In genomic region chr17:30188211-30188939, GRCh38 we compare ENCODE assay signal across 20 cellular contexts. TPM values are rescaled to one million over a fixed set of nuclear protein-coding genes. Genes with fewer than 3 reads are reported as not detected.
DNase-seq lines count a peak whose midpoint lies in the region; ATAC-seq, FAIRE-seq and TF ChIP-seq lines count a peak whose summit lies in the region.
"Had no signal": no experiment of that assay in that cellular context is flagged by ENCODE, and none has a peak within 500 bp of the region (broad histone marks: within the 10 kb centered on the region; RNA-seq: fewer than 3 reads in every experiment).

No MANE protein-coding gene starts in this region.

- no peak for TF ChIP-seq POLR2A in HepG2 (IDR thresholded peaks at IDR 0.05; ENCODE audit: insufficient read depth in 1 of 2, low read depth in 2 of 2, low read length in 2 of 2)
- TF ChIP-seq POLR2A in right lobe of liver (IDR thresholded peaks at IDR 0.05), result no peak

- H4K20me1 ChIP-seq in HepG2 (ENCODE audit: insufficient read depth, low read length), result no peaks in the 10 kb centered on the region

- WGBS in HepG2 (ENCODE audit: low lambda C conversion rate), result 92% methylated on average over 5 of the region's 5 CpGs
- 96% methylated on average over 3 of the region's 5 CpGs for WGBS in right lobe of liver (ENCODE audit: insufficient coverage, low coverage, low lambda C conversion rate, missing lambda C conversion rate)

- no peaks in the 10 kb centered on the region for H3K9me3 ChIP-seq in HepG2 (ENCODE audit: low read length)
- no peaks in the 10 kb centered on the region for H3K9me3 ChIP-seq in right lobe of liver
- no peaks in the 10 kb centered on the region for H3K9me3 ChIP-seq in RWPE2 (ENCODE audit: severe bottlenecking)
- H3K9me3 ChIP-seq: Peyer's patch had no signal

- BruUV-seq in HepG2 (replicated peaks; lab: Mats Ljungman, UMichigan), result no TSS peak

- no peak for TF ChIP-seq RAD21 in HepG2 (CRISPR knock-in tag; IDR thresholded peaks at IDR 0.05)

- no peak for TF ChIP-seq EP300 in HepG2 (IDR thresholded peaks at IDR 0.05; ENCODE audit: low read depth in 2 of 2, low read length in 2 of 2)
- no peak for TF ChIP-seq EP300 in HepG2 (CRISPR knock-in tag; IDR thresholded peaks at IDR 0.05; ENCODE audit: borderline replicate concordance)

- peaks cover 0 to 17% of the 10 kb centered on the region in 2 experiments; a peak in 4 of 5 replicates for H3K36me3 ChIP-seq in HepG2 (replicated peaks in 1 of 2; ENCODE audit: control insufficient read depth in 1 of 2, insufficient read depth in 2 of 2, low read length in 2 of 2)
- peaks cover 0 to 22% (median 14%) of the 10 kb centered on the region in 4 donors for H3K36me3 ChIP-seq in right lobe of liver
- peaks cover 37% of the 10 kb centered on the region for H3K36me3 ChIP-seq in RWPE2 (ENCODE audit: low read depth)

- no peak overlapping the region for H3K27ac ChIP-seq in HepG2 (ENCODE audit: extremely low read length, insufficient read depth, low read length)
- no peak overlapping the region for H3K27ac ChIP-seq in right lobe of liver
- no peak overlapping the region for H3K27ac ChIP-seq in RWPE2 (ENCODE audit: poor library complexity, severe bottlenecking)
- H3K27ac ChIP-seq: HL-60, KMS-11, Peyer's patch had no signal

- intact Hi-C loops in HepG2 (cut with micrococcal nuclease; ENCODE audit: unreplicated experiment) (no loop called here), right lobe of liver (cut with DNase I) (loop anchor here in 1 of 2 donors (10.0 kb wide), 1 partner anchor 54 kb away; no protein-coding TSS in a partner anchor)

- H3K4me1 ChIP-seq in HepG2 (ENCODE audit: insufficient read depth, low read length) (peaks cover 13% of the 10 kb centered on the region; the same call in 1 of the 2 replicates), right lobe of liver (no peaks in the 10 kb centered on the region), RWPE2 (ENCODE audit: insufficient read depth, poor library complexity, severe bottlenecking) (no peaks in the 10 kb centered on the region)
- H3K4me1 ChIP-seq: Peyer's patch had no signal

- H3K4me3 ChIP-seq in HepG2 (replicated peaks in 1 of 3; ENCODE audit: insufficient read depth in 1 of 3, low read depth in 2 of 3, low read length in 3 of 3), result no peak overlapping the region
- H3K4me3 ChIP-seq in right lobe of liver, result no peak overlapping the region
- no peak overlapping the region for H3K4me3 ChIP-seq in RWPE2 (ENCODE audit: severe bottlenecking)
- H3K4me3 ChIP-seq: Peyer's patch had no signal

- POLR2A ChIA-PET in HepG2 (lab: Yijun Ruan, JAX), result interaction anchor here (1.3 kb wide), 1 partner anchor 37 kb away, joined by 5 read pairs; no protein-coding TSS in a partner anchor

- H3K27me3 ChIP-seq in HepG2 (ENCODE audit: control insufficient read depth in 1 of 2, insufficient read depth in 2 of 2, low read length in 2 of 2), result no peaks in the 10 kb centered on the region
- H3K27me3 ChIP-seq in right lobe of liver, result no peaks in the 10 kb centered on the region
- H3K27me3 ChIP-seq in RWPE2 (ENCODE audit: insufficient read depth, poor library complexity, severe bottlenecking), result no peaks in the 10 kb centered on the region
- H3K27me3 ChIP-seq: Peyer's patch had no signal

- FAIRE-seq in HepG2 (lab: Jason Lieb, UNC), result no peak

- ATAC-seq in HepG2 (no peak), right lobe of liver (no peak), RWPE2 (ENCODE audit: low read depth) (peak; percentile 53), GM21381 (IDR thresholded peaks at IDR 0.05; ENCODE audit: unreplicated experiment) (no peak)

- no peak overlapping the region for H3K4me2 ChIP-seq in HepG2 (ENCODE audit: low read depth, low read length)
- H3K4me2 ChIP-seq: KMS-11 had no signal

- H3K79me2 ChIP-seq in HepG2 (ENCODE audit: insufficient read depth, low read length), result no peaks in the 10 kb centered on the region

- in situ Hi-C loops in HepG2 (cut with HindIII; ENCODE audit: extremely low pct_ligation_motif_present, low pct_unique_long_range_greater_than_20kb), result no loop called here

- no peak overlapping the region for H2AFZ ChIP-seq in HepG2 (ENCODE audit: low read length)

- no peak overlapping the region for H3K9ac ChIP-seq in HepG2 (ENCODE audit: insufficient read depth, low read depth, low read length)
- H3K9ac ChIP-seq: KMS-11 had no signal

- no peak for TF ChIP-seq CTCF in HepG2 (CRISPR knock-in tag; IDR thresholded peaks at IDR 0.05)
- no peak for TF ChIP-seq CTCF in right lobe of liver (IDR thresholded peaks at IDR 0.05)
- TF ChIP-seq CTCF in RWPE2 (IDR thresholded peaks at IDR 0.05; ENCODE audit: poor library complexity, severe bottlenecking), result no peak

- no peak for DNase-seq in HepG2 (ENCODE audit: low spot score)
- no peak for DNase-seq in right lobe of liver
- no peak for DNase-seq in RWPE2 (ENCODE audit: low spot score)
- DNase-seq in glomerular visceral epithelial cell (ENCODE audit: extremely low spot score), result peak; percentile 44
- DNase-seq in renal cortical epithelial cell (ENCODE audit: low read depth), result peak; percentile 79
- DNase-seq in NCI-H128 (lab: John Stamatoyannopoulos, UW; ENCODE audit: unreplicated experiment), result no peak
- DNase-seq in ecto neural progenitor cell (ENCODE audit: low spot score), result no peak
- DNase-seq: NCI-H1092 treated with DMSO at 0.1 percent for 48 hours, NCI-H1694 treated with DMSO at 0.1 percent for 48 hours, NCI-H82, Peyer's patch, SHP77 treated with DMSO at 0.1 percent for 48 hours had no signal

- CTCF ChIA-PET in HepG2 (lab: Yijun Ruan, JAX; ENCODE audit: low intra/inter-chr PET ratio, low total read pairs), result no interaction called here

TF ChIP-seq in HepG2, 621 proteins besides CTCF, POLR2A, EP300 and RAD21:
- peak; percentile 93 for TF ChIP-seq ZNF770 (CRISPR knock-in tag; IDR thresholded peaks at IDR 0.05)
- no peak for TF ChIP-seq E2F2 (CRISPR knock-in tag; IDR thresholded peaks at IDR 0.05; ENCODE audit: borderline replicate concordance)
- TF ChIP-seq CEBPG (CRISPR knock-in tag; IDR thresholded peaks at IDR 0.05), result peak; percentile 36; the same call in 1 of the 2 replicates
TF ChIP-seq in HepG2: peak in this region for 2.

RNA-seq across cellular contexts. Expression of gene SLC6A4, which starts 47.1 kb away (rescaled TPM):
- total RNA-seq in HepG2 (2016; rRNA removed; fragmentation: Illumina TruSeq; extraction: Trizol) (5.6 and 7.6 TPM in 2 replicates), right lobe of liver (not detected), renal cortical epithelial cell (under 0.01 TPM in 2 replicates)
- total RNA-seq in HepG2 (2016; cell fraction: cytosol; rRNA removed; fragmentation: Illumina TruSeq; extraction: Trizol; ENCODE audit: low read depth), result 1.9 and 2.0 TPM in 2 replicates
- 5.7 and 7.3 TPM in 2 replicates for total RNA-seq in HepG2 (2016; cell fraction: insoluble cytoplasmic fraction; rRNA removed; fragmentation: Illumina TruSeq; extraction: Trizol)
- total RNA-seq in HepG2 (2016; cell fraction: membrane; rRNA removed; fragmentation: Illumina TruSeq; extraction: Trizol), result 4.1 and 5.6 TPM in 2 replicates
- 6.7 and 7.0 TPM in 2 replicates for total RNA-seq in HepG2 (2016; cell fraction: nucleus; rRNA removed; fragmentation: Illumina TruSeq; extraction: Trizol)
- polyA plus RNA-seq in HepG2 (2011; rRNA removed), result 20.3 and 21.9 TPM in 2 replicates
- polyA plus RNA-seq in HepG2 (2011; cell fraction: cytosol; rRNA removed), result 15.7 and 20.0 TPM in 2 replicates
- polyA plus RNA-seq in HepG2 (2011; cell fraction: nucleus; rRNA removed), result 8.1 and 11.6 TPM in 2 replicates
- 15.5 and 28.1 TPM in 2 replicates for polyA plus RNA-seq in HepG2 (2012)
- 1.6 and 2.3 TPM in 2 replicates for polyA plus RNA-seq in HepG2 (2016; cell fraction: cytosol; fragmentation: Illumina TruSeq; extraction: Trizol; ENCODE audit: low read depth)
- 5.2 and 5.3 TPM in 2 replicates for polyA plus RNA-seq in HepG2 (2016; cell fraction: insoluble cytoplasmic fraction; fragmentation: Illumina TruSeq; extraction: Trizol; ENCODE audit: low read depth)
- 3.7 and 4.6 TPM in 2 replicates for polyA plus RNA-seq in HepG2 (2016; cell fraction: membrane; fragmentation: Illumina TruSeq; extraction: Trizol; ENCODE audit: low read depth)
- polyA plus RNA-seq in HepG2 (2016; cell fraction: nucleus; fragmentation: Illumina TruSeq; extraction: Trizol; ENCODE audit: insufficient read depth, low read depth), result 9.8 and 10.4 TPM in 2 replicates
- 24.8 TPM in 1 of 2 replicates, not detected in the other for polyA minus RNA-seq in HepG2 (2011; rRNA and poly(A)+ RNA removed; ENCODE audit: low replicate concordance)
- polyA minus RNA-seq in HepG2 (2011; cell fraction: cytosol; rRNA and poly(A)+ RNA removed), result 7.6 and 9.2 TPM in 2 replicates
- 9.4 and 13.8 TPM in 2 replicates for polyA minus RNA-seq in HepG2 (2011; cell fraction: nucleus; rRNA and poly(A)+ RNA removed)
- total RNA-seq: H4, MCF 10A, NCI-H460 had no signal
- polyA plus RNA-seq: AG04450, BJ had no signal

Comparison
In these comparisons a context has a peak if more than half of its experiments do, and no peak if none do; other contexts are left out.
1. DNase-seq: peak in glomerular visceral epithelial cell (single experiment) and renal cortical epithelial cell (single experiment); none in HepG2 (single experiment), right lobe of liver (0 of 3), RWPE2 (single experiment), NCI-H128 (single experiment) and ecto neural progenitor cell (single experiment).